10 cellular contexts compared by ENCODE assay signal in genomic region chr20:32355417-32355841, GRCh38. TPM values are rescaled to one million over a fixed set of nuclear protein-coding genes. Genes with fewer than 3 reads are reported as not detected.
DNase-seq lines count a peak whose midpoint lies in the region; ATAC-seq lines count a peak whose summit lies in the region.
"Had no signal": no experiment of that assay in that cellular context is flagged by ENCODE, and none has a peak within 500 bp of the region (broad histone marks: within the 10 kb centered on the region; RNA-seq: fewer than 3 reads in every experiment).

No MANE protein-coding gene starts in this region.

- DNase-seq in stimulated activated CD4-positive, alpha-beta T cell treated with anti-CD3 and anti-CD28 coated beads, Interleukin-1b, Interleukin-23, amount 100 ng/mL, for 48 hours = peak; percentile 28
- no peak for DNase-seq in stimulated activated CD4-positive, alpha-beta T cell treated with anti-CD3 and anti-CD28 coated beads, Interleukin-15, amount 100 ng/mL, for 24 hours
- DNase-seq in activated naive CD8-positive, alpha-beta T cell treated with anti-CD3 and anti-CD28 coated beads, Interleukin-2, amount 10 ng/mL, durations not matched to agents 7 days and 5 days = no peak
- DNase-seq in stimulated activated naive CD8-positive, alpha-beta T cell treated with anti-CD3 and anti-CD28 coated beads, Interleukin-15, amount 100 ng/mL, for 72 hours = peak in 1 of 2 donors; percentile 62
- DNase-seq in LoVo (ENCODE audit: low spot score) (no peak), NCI-H69 (lab: John Stamatoyannopoulos, UW) (no peak)
- DNase-seq: stimulated activated CD4-positive, alpha-beta T cell treated with anti-CD3 and anti-CD28 coated beads, Interleukin-12 subunit alpha, Interleukin-12 subunit beta, amount 100 ng/mL, for 4 hours had no signal

- no peak overlapping the region for H3K4me3 Mint-ChIP-seq in activated naive CD8-positive, alpha-beta T cell treated with anti-CD3 and anti-CD28 coated beads, Interleukin-2, amount 10 ng/mL, durations not matched to agents 7 days and 5 days
- H3K4me3 Mint-ChIP-seq in stimulated activated naive CD8-positive, alpha-beta T cell treated with anti-CD3 and anti-CD28 coated beads, Interleukin-15, amount 100 ng/mL, for 72 hours = peak overlapping the region; percentile 53 to 60
- H3K4me3 Mint-ChIP-seq: CD14-positive monocyte had no signal

- H3K36me3 Mint-ChIP-seq in activated naive CD8-positive, alpha-beta T cell treated with anti-CD3 and anti-CD28 coated beads, Interleukin-2, amount 10 ng/mL, durations not matched to agents 7 days and 5 days = peaks cover 5% of the 10 kb centered on the region
- H3K36me3 Mint-ChIP-seq: CD14-positive monocyte had no signal

- no peaks in the 10 kb centered on the region for H3K27me3 Mint-ChIP-seq in activated naive CD8-positive, alpha-beta T cell treated with anti-CD3 and anti-CD28 coated beads, Interleukin-2, amount 10 ng/mL, durations not matched to agents 7 days and 5 days
- no peaks in the 10 kb centered on the region for H3K27me3 Mint-ChIP-seq in stimulated activated naive CD8-positive, alpha-beta T cell treated with anti-CD3 and anti-CD28 coated beads, Interleukin-15, amount 100 ng/mL, for 72 hours

- peak overlapping the region; percentile 34 for H3K27ac Mint-ChIP-seq in activated naive CD8-positive, alpha-beta T cell treated with anti-CD3 and anti-CD28 coated beads, Interleukin-2, amount 10 ng/mL, durations not matched to agents 7 days and 5 days
- H3K27ac Mint-ChIP-seq in stimulated activated naive CD8-positive, alpha-beta T cell treated with anti-CD3 and anti-CD28 coated beads, Interleukin-15, amount 100 ng/mL, for 72 hours = peak overlapping the region; percentile 78 to 91
- H3K27ac Mint-ChIP-seq: CD14-positive monocyte had no signal

- ATAC-seq in HG03159 (IDR thresholded peaks at IDR 0.05; ENCODE audit: unreplicated experiment) (peak; percentile 33), HG03095 (IDR thresholded peaks at IDR 0.05; ENCODE audit: unreplicated experiment) (no peak)
- no peak for ATAC-seq in activated naive CD8-positive, alpha-beta T cell treated with anti-CD3 and anti-CD28 coated beads, Interleukin-2, amount 10 ng/mL, durations not matched to agents 7 days and 5 days (ENCODE audit: low read depth)
- ATAC-seq in stimulated activated naive CD8-positive, alpha-beta T cell treated with anti-CD3 and anti-CD28 coated beads, Interleukin-15, amount 100 ng/mL, for 72 hours = peak; percentile 48

- POLR2A ChIA-PET in activated naive CD8-positive, alpha-beta T cell treated with anti-CD3 and anti-CD28 coated beads, Interleukin-2, amount 10 ng/mL, durations not matched to agents 7 days and 5 days (lab: Charles Lee) = no interaction called here

- no peaks in the 10 kb centered on the region for H3K9me3 Mint-ChIP-seq in activated naive CD8-positive, alpha-beta T cell treated with anti-CD3 and anti-CD28 coated beads, Interleukin-2, amount 10 ng/mL, durations not matched to agents 7 days and 5 days
- no peaks in the 10 kb centered on the region for H3K9me3 Mint-ChIP-seq in stimulated activated naive CD8-positive, alpha-beta T cell treated with anti-CD3 and anti-CD28 coated beads, Interleukin-15, amount 100 ng/mL, for 72 hours

- H3K4me1 Mint-ChIP-seq in activated naive CD8-positive, alpha-beta T cell treated with anti-CD3 and anti-CD28 coated beads, Interleukin-2, amount 10 ng/mL, durations not matched to agents 7 days and 5 days = peaks cover 23% of the 10 kb centered on the region
- peaks cover 47% of the 10 kb centered on the region for H3K4me1 Mint-ChIP-seq in stimulated activated naive CD8-positive, alpha-beta T cell treated with anti-CD3 and anti-CD28 coated beads, Interleukin-15, amount 100 ng/mL, for 72 hours

RNA-seq across cellular contexts. Expression of gene ASXL1, which starts 2.7 kb away (rescaled TPM):
- total RNA-seq in activated naive CD8-positive, alpha-beta T cell treated with anti-CD3 and anti-CD28 coated beads, Interleukin-2, amount 10 ng/mL, durations not matched to agents 7 days and 5 days = 100 to 1,000 TPM; 102 to 107 TPM

Comparison
In these comparisons a context has a peak if more than half of its experiments do, and no peak if none do; other contexts are left out.
1. ATAC-seq: peak in HG03159 (single experiment) and stimulated activated naive CD8-positive, alpha-beta T cell treated with anti-CD3 and anti-CD28 coated beads, Interleukin-15, amount 100 ng/mL, for 72 hours (single experiment); none in activated naive CD8-positive, alpha-beta T cell treated with anti-CD3 and anti-CD28 coated beads, Interleukin-2, amount 10 ng/mL, durations not matched to agents 7 days and 5 days (single experiment) and HG03095 (single experiment).